Comparison of ENCODE assay signal across 8 cellular contexts in genomic region chr1:25904942-25905679, GRCh38. TPM values are rescaled to one million over a fixed set of nuclear protein-coding genes. Genes with fewer than 3 reads are reported as not detected.
DNase-seq lines count a peak whose midpoint lies in the region; ATAC-seq and TF ChIP-seq lines count a peak whose summit lies in the region.

No MANE protein-coding gene starts in this region.

- peaks cover 49% of the 10 kb centered on the region for H3K4me1 Mint-ChIP-seq in activated CD4-positive, alpha-beta T cell treated with anti-CD3 and anti-CD28 coated beads, Interleukin-2, amount 10 ng/mL, durations not matched to agents 7 days and 5 days

- H3K27me3 Mint-ChIP-seq in activated CD4-positive, alpha-beta T cell treated with anti-CD3 and anti-CD28 coated beads, Interleukin-2, amount 10 ng/mL, durations not matched to agents 7 days and 5 days, result peaks cover 19% of the 10 kb centered on the region

- peak overlapping the region; percentile 75 to 88 for H3K27ac ChIP-seq in coronary artery

- H3K4me3 Mint-ChIP-seq in activated CD4-positive, alpha-beta T cell treated with anti-CD3 and anti-CD28 coated beads, Interleukin-2, amount 10 ng/mL, durations not matched to agents 7 days and 5 days, result peak overlapping the region; percentile 99

- POLR2A ChIA-PET in activated CD4-positive, alpha-beta T cell treated with anti-CD3 and anti-CD28 coated beads, Interleukin-2, amount 10 ng/mL, durations not matched to agents 7 days and 5 days (lab: Charles Lee), result interaction anchor here (1.1 kb wide), 2 partner anchors 10 to 17 kb away, joined by 5 to 7 read pairs; no protein-coding TSS in a partner anchor

- no peak for TF ChIP-seq CTCF in coronary artery (IDR thresholded peaks at IDR 0.05)

- H3K27ac Mint-ChIP-seq in activated CD4-positive, alpha-beta T cell treated with anti-CD3 and anti-CD28 coated beads, Interleukin-2, amount 10 ng/mL, durations not matched to agents 7 days and 5 days, result peak overlapping the region; percentile 99

- DNase-seq in AML-193 (lab: John Stamatoyannopoulos, UW) (peak; percentile 76 to 84), NCI-H526 treated with DMSO at 0.1 percent for 48 hours (lab: John Stamatoyannopoulos, UW) (peak; percentile 88), coronary artery (ENCODE audit: low spot score) (peak; percentile 94), left lobe of liver (ENCODE audit: low spot score) (peak; percentile 92)
- DNase-seq in activated CD4-positive, alpha-beta T cell treated with anti-CD3 and anti-CD28 coated beads, Interleukin-2, amount 10 ng/mL, durations not matched to agents 7 days and 5 days, result peak; percentile 97
- DNase-seq in stimulated activated CD4-positive, alpha-beta T cell treated with anti-CD3 and anti-CD28 coated beads, Interleukin-2, amount 100 ng/mL, for 24 hours, result peak; percentile 94 to 99

- CTCF ChIA-PET in activated CD4-positive, alpha-beta T cell treated with anti-CD3 and anti-CD28 coated beads, Interleukin-2, amount 10 ng/mL, durations not matched to agents 7 days and 5 days (lab: Charles Lee), result interaction anchor here (1.0 to 6.8 kb wide), 8 partner anchors 9 to 98 kb away, joined by 3 to 62 read pairs (median 3); partner anchors contain the start of genes PAFAH2 and PAQR7

- H3K36me3 Mint-ChIP-seq in activated CD4-positive, alpha-beta T cell treated with anti-CD3 and anti-CD28 coated beads, Interleukin-2, amount 10 ng/mL, durations not matched to agents 7 days and 5 days (ENCODE audit: low read depth), result peaks cover 44% of the 10 kb centered on the region

- no peaks in the 10 kb centered on the region for H3K9me3 Mint-ChIP-seq in activated CD4-positive, alpha-beta T cell treated with anti-CD3 and anti-CD28 coated beads, Interleukin-2, amount 10 ng/mL, durations not matched to agents 7 days and 5 days

- ATAC-seq in GM19328 (IDR thresholded peaks at IDR 0.05; ENCODE audit: unreplicated experiment) (peak; percentile 54), HG03520 (IDR thresholded peaks at IDR 0.05; ENCODE audit: unreplicated experiment) (peak; percentile 67), left lobe of liver (peak; percentile 94)

- H3K4me3 ChIP-seq in coronary artery, result peak overlapping the region; percentile 97

RNA-seq across cellular contexts. Expression of gene STMN1, which starts 1.1 kb away (rescaled TPM):
- 1,000 to 10,000 TPM in 1 of 2 experiments, 100 to 1,000 TPM in 1; 800 to 1,022 TPM for total RNA-seq in activated CD4-positive, alpha-beta T cell treated with anti-CD3 and anti-CD28 coated beads, Interleukin-2, amount 10 ng/mL, durations not matched to agents 7 days and 5 days
- 5.2 TPM for total RNA-seq in left lobe of liver

RNA-seq across cellular contexts. Expression of gene PAQR7, which starts 29.6 kb away (rescaled TPM):
- total RNA-seq in activated CD4-positive, alpha-beta T cell treated with anti-CD3 and anti-CD28 coated beads, Interleukin-2, amount 10 ng/mL, durations not matched to agents 7 days and 5 days, result under 1 TPM; 0.52 to 0.87 TPM
- total RNA-seq in left lobe of liver, result 5.1 TPM

RNA-seq across cellular contexts. Expression of gene AUNIP, which starts 45.9 kb away (rescaled TPM):
- 1 to 10 TPM; 6.7 to 8.1 TPM for total RNA-seq in activated CD4-positive, alpha-beta T cell treated with anti-CD3 and anti-CD28 coated beads, Interleukin-2, amount 10 ng/mL, durations not matched to agents 7 days and 5 days
- total RNA-seq in left lobe of liver, result not detected

Comparison
In these comparisons a context has a peak if more than half of its experiments do, and no peak if none do; other contexts are left out.
1. Peak in every context shown above with its lines: DNase-seq, ATAC-seq, H3K4me3 ChIP-seq and H3K27ac ChIP-seq.
2. RNA of gene STMN1, which starts 1.1 kb away (total RNA-seq): 800 to 1,022 TPM in activated CD4-positive, alpha-beta T cell treated with anti-CD3 and anti-CD28 coated beads, Interleukin-2, amount 10 ng/mL, durations not matched to agents 7 days and 5 days; 5.2 TPM in left lobe of liver (single experiment); every median in the first group is over 100 times any median in the second.